Comparison of ENCODE assay signal across 4 cellular contexts in genomic region chr2:121291251-121291580, GRCh38. TPM values are rescaled to one million over a fixed set of nuclear protein-coding genes. Genes with fewer than 3 reads are reported as not detected.
"Had no signal": no experiment of that assay in that cellular context is flagged by ENCODE, and none has a peak within 500 bp of the region (broad histone marks: within the 10 kb centered on the region; RNA-seq: fewer than 3 reads in every experiment).

No MANE protein-coding gene starts in this region.

- H3K4me1 Mint-ChIP-seq: H9 had no signal

- DNase-seq: H9, HCEC 1CT, IMR-90 had no signal

- H3K27ac Mint-ChIP-seq: GM23338, H9 had no signal

- ATAC-seq: GM23338 had no signal

- H3K4me3 ChIP-seq: GM23338 had no signal

- H3K4me3 Mint-ChIP-seq: GM23338, H9 had no signal

- H3K9me3 Mint-ChIP-seq: GM23338, H9 had no signal

RNA-seq across cellular contexts. Expression of gene TFCP2L1, which starts 6.2 kb away (rescaled TPM):
- total RNA-seq: IMR-90 had no signal
- polyA plus RNA-seq: IMR-90 had no signal
